8 cellular contexts compared by ENCODE assay signal in genomic region chr17:47810200-47810821, GRCh38. TPM values are rescaled to one million over a fixed set of nuclear protein-coding genes. Genes with fewer than 3 reads are reported as not detected.
DNase-seq lines count a peak whose midpoint lies in the region; ATAC-seq and TF ChIP-seq lines count a peak whose summit lies in the region.

No MANE protein-coding gene starts in this region.

- intact Hi-C loops in activated T-helper 2 cell treated with anti-CD3 and anti-CD28 coated beads, Interferon-gamma antibody, Interleukin-2, Interleukin-4, amounts not matched to agents 10 μg/mL and 5 μg/mL and 100 μg/mL, durations not matched to agents 14 hours and 24 hours and 36 hours (cut with micrococcal nuclease) = no loop called here
- intact Hi-C loops in A673 (cut with micrococcal nuclease; ENCODE audit: unreplicated experiment) = no loop called here

- H3K27me3 ChIP-seq in H7 (ENCODE audit: control insufficient read depth, insufficient read depth, low read length) (no peaks in the 10 kb centered on the region), A673 (replicated peaks; ENCODE audit: insufficient read depth, low read depth, low read length, poor library complexity) (no peaks in the 10 kb centered on the region)

- peak overlapping the region; percentile 44 for H3K27ac Mint-ChIP-seq in activated T-helper 2 cell treated with anti-CD3 and anti-CD28 coated beads, Interferon-gamma antibody, Interleukin-2, Interleukin-4, amounts not matched to agents 10 μg/mL and 5 μg/mL and 100 μg/mL, durations not matched to agents 14 hours and 24 hours and 36 hours

- H3K4me3 ChIP-seq in H7 (ENCODE audit: insufficient read depth, low read depth, low read length) (no peak overlapping the region), A673 (ENCODE audit: low read depth, low read length, poor library complexity, severe bottlenecking) (no peak overlapping the region)

- no peaks in the 10 kb centered on the region for H3K27me3 Mint-ChIP-seq in activated T-helper 2 cell treated with anti-CD3 and anti-CD28 coated beads, Interferon-gamma antibody, Interleukin-2, Interleukin-4, amounts not matched to agents 10 μg/mL and 5 μg/mL and 100 μg/mL, durations not matched to agents 14 hours and 24 hours and 36 hours (ENCODE audit: low read depth)

- POLR2A ChIA-PET in A673 (lab: Charles Lee; ENCODE audit: low non-redundant PET) = no interaction called here

- peaks cover 30% of the 10 kb centered on the region for H3K36me3 Mint-ChIP-seq in activated T-helper 2 cell treated with anti-CD3 and anti-CD28 coated beads, Interferon-gamma antibody, Interleukin-2, Interleukin-4, amounts not matched to agents 10 μg/mL and 5 μg/mL and 100 μg/mL, durations not matched to agents 14 hours and 24 hours and 36 hours (ENCODE audit: low read depth)

- H3K4me3 Mint-ChIP-seq in activated T-helper 2 cell treated with anti-CD3 and anti-CD28 coated beads, Interferon-gamma antibody, Interleukin-2, Interleukin-4, amounts not matched to agents 10 μg/mL and 5 μg/mL and 100 μg/mL, durations not matched to agents 14 hours and 24 hours and 36 hours (ENCODE audit: low read depth) = no peak overlapping the region

- H3K4me1 Mint-ChIP-seq in activated T-helper 2 cell treated with anti-CD3 and anti-CD28 coated beads, Interferon-gamma antibody, Interleukin-2, Interleukin-4, amounts not matched to agents 10 μg/mL and 5 μg/mL and 100 μg/mL, durations not matched to agents 14 hours and 24 hours and 36 hours (ENCODE audit: low read depth) = peaks cover 4% of the 10 kb centered on the region

- DNase-seq in AG09319 (ENCODE audit: extremely low read depth, low read depth) (peak; percentile 49), H7 (peak; percentile 84), kidney glomerular epithelial cell (lab: John Stamatoyannopoulos, UW) (peak; percentile 87), A673 (ENCODE audit: low spot score) (no peak), NAMALWA (ENCODE audit: low spot score) (no peak), NCI-H446 (lab: John Stamatoyannopoulos, UW) (no peak)
- no peak for DNase-seq in activated T-helper 2 cell treated with anti-CD3 and anti-CD28 coated beads, Interferon-gamma antibody, Interleukin-2, Interleukin-4, amounts not matched to agents 10 μg/mL and 5 μg/mL and 100 μg/mL, durations not matched to agents 14 hours and 24 hours and 36 hours (ENCODE audit: low spot score)

- BruUV-seq in A673 (replicated peaks; lab: Mats Ljungman, UMichigan) = no TSS peak

- no peak for ATAC-seq in HG02759 (IDR thresholded peaks at IDR 0.05; ENCODE audit: unreplicated experiment)

- no peak for TF ChIP-seq CTCF in AG09319 (IDR thresholded peaks at IDR 0.05; ENCODE audit: low read depth, low read length)
- no peak for TF ChIP-seq CTCF in A673 (conservative IDR thresholded peaks at IDR 0.05; ENCODE audit: low read depth, low read length)

- H3K9me3 ChIP-seq in A673 (ENCODE audit: low read depth, low read length, poor library complexity, severe bottlenecking) = no peaks in the 10 kb centered on the region

- no peaks in the 10 kb centered on the region for H3K4me1 ChIP-seq in A673 (ENCODE audit: insufficient read depth, low read length, poor library complexity, severe bottlenecking)

- H3K9me3 Mint-ChIP-seq in activated T-helper 2 cell treated with anti-CD3 and anti-CD28 coated beads, Interferon-gamma antibody, Interleukin-2, Interleukin-4, amounts not matched to agents 10 μg/mL and 5 μg/mL and 100 μg/mL, durations not matched to agents 14 hours and 24 hours and 36 hours = no peaks in the 10 kb centered on the region

- no peak overlapping the region for H3K27ac ChIP-seq in A673 (ENCODE audit: low read depth, low read length, poor library complexity, severe bottlenecking)

- H3K36me3 ChIP-seq in H7 (replicated peaks; ENCODE audit: control insufficient read depth, insufficient read depth, low read length) (peaks cover 1% of the 10 kb centered on the region), A673 (ENCODE audit: insufficient read depth, low read length, poor library complexity, severe bottlenecking) (no peaks in the 10 kb centered on the region)

- CTCF ChIA-PET in A673 (lab: Charles Lee) = no interaction called here

RNA-seq across cellular contexts. Expression of gene OSBPL7, which starts 11.3 kb away (rescaled TPM):
- total RNA-seq in H7 (2014; rRNA removed; shearing (Covaris generic)) = 11.3 and 21.8 TPM in 2 replicates
- total RNA-seq in activated T-helper 2 cell treated with anti-CD3 and anti-CD28 coated beads, Interferon-gamma antibody, Interleukin-2, Interleukin-4, amounts not matched to agents 10 μg/mL and 5 μg/mL and 100 μg/mL, durations not matched to agents 14 hours and 24 hours and 36 hours = 19.5 and 20.7 TPM in 2 replicates
- total RNA-seq in A673 (2021) = 9.1 TPM in 2 replicates

RNA-seq across cellular contexts. Expression of gene MRPL10, which starts 21.0 kb away (rescaled TPM):
- total RNA-seq in H7 (2014; rRNA removed; shearing (Covaris generic)) = 138 and 156 TPM in 2 replicates
- 52.2 and 54.1 TPM in 2 replicates for total RNA-seq in activated T-helper 2 cell treated with anti-CD3 and anti-CD28 coated beads, Interferon-gamma antibody, Interleukin-2, Interleukin-4, amounts not matched to agents 10 μg/mL and 5 μg/mL and 100 μg/mL, durations not matched to agents 14 hours and 24 hours and 36 hours
- total RNA-seq in A673 (2021) = 30.5 and 42.0 TPM in 2 replicates

RNA-seq across cellular contexts. Expression of gene LRRC46, which starts 21.2 kb away (rescaled TPM):
- 0.21 and 0.30 TPM in 2 replicates for total RNA-seq in H7 (2014; rRNA removed; shearing (Covaris generic))
- 0.64 and 0.92 TPM in 2 replicates for total RNA-seq in activated T-helper 2 cell treated with anti-CD3 and anti-CD28 coated beads, Interferon-gamma antibody, Interleukin-2, Interleukin-4, amounts not matched to agents 10 μg/mL and 5 μg/mL and 100 μg/mL, durations not matched to agents 14 hours and 24 hours and 36 hours
- 1.1 and 1.3 TPM in 2 replicates for total RNA-seq in A673 (2021)

RNA-seq across cellular contexts. Expression of gene SCRN2, which starts 30.8 kb away (rescaled TPM):
- 35.5 and 48.6 TPM in 2 replicates for total RNA-seq in H7 (2014; rRNA removed; shearing (Covaris generic))
- total RNA-seq in activated T-helper 2 cell treated with anti-CD3 and anti-CD28 coated beads, Interferon-gamma antibody, Interleukin-2, Interleukin-4, amounts not matched to agents 10 μg/mL and 5 μg/mL and 100 μg/mL, durations not matched to agents 14 hours and 24 hours and 36 hours = 23.5 and 27.5 TPM in 2 replicates
- 6.2 and 11.2 TPM in 2 replicates for total RNA-seq in A673 (2021)

RNA-seq across cellular contexts. Expression of gene SP6, which starts 40.7 kb away (rescaled TPM):
- total RNA-seq in H7 (2014; rRNA removed; shearing (Covaris generic)) = 0.07 and 0.10 TPM in 2 replicates
- 0.09 and 0.14 TPM in 2 replicates for total RNA-seq in activated T-helper 2 cell treated with anti-CD3 and anti-CD28 coated beads, Interferon-gamma antibody, Interleukin-2, Interleukin-4, amounts not matched to agents 10 μg/mL and 5 μg/mL and 100 μg/mL, durations not matched to agents 14 hours and 24 hours and 36 hours
- 0.15 and 0.66 TPM in 2 replicates for total RNA-seq in A673 (2021)

Comparison
In these comparisons a context has a peak if more than half of its experiments do, and no peak if none do; other contexts are left out.
1. DNase-seq: peak in AG09319 (single experiment), H7 (single experiment) and kidney glomerular epithelial cell (single experiment); none in activated T-helper 2 cell treated with anti-CD3 and anti-CD28 coated beads, Interferon-gamma antibody, Interleukin-2, Interleukin-4, amounts not matched to agents 10 μg/mL and 5 μg/mL and 100 μg/mL, durations not matched to agents 14 hours and 24 hours and 36 hours (single experiment), A673 (single experiment), NAMALWA (single experiment) and NCI-H446 (0 of 2).